13 cellular contexts compared by ENCODE assay signal in genomic region chr7:102451371-102452054, GRCh38. TPM values are rescaled to one million over a fixed set of nuclear protein-coding genes. Genes with fewer than 3 reads are reported as not detected.
DNase-seq lines count a peak whose midpoint lies in the region; ATAC-seq and TF ChIP-seq lines count a peak whose summit lies in the region.
"Had no signal": no experiment of that assay in that cellular context is flagged by ENCODE, and none has a peak within 500 bp of the region (broad histone marks: within the 10 kb centered on the region; RNA-seq: fewer than 3 reads in every experiment).

No MANE protein-coding gene starts in this region.

- DNase-seq in EL (peak; percentile 41), NCI-H2171 treated with DMSO at 0.1 percent for 48 hours (lab: John Stamatoyannopoulos, UW) (peak; percentile 59), body of pancreas (no peak), mesothelial cell of epicardium (ENCODE audit: low spot score in 2 of 2, unreplicated experiment in 2 of 2) (no peak), HFFc6 (no peak), HK-2 (ENCODE audit: unreplicated experiment) (no peak)
- DNase-seq: CD4-positive, CD25-positive, alpha-beta regulatory T cell; MG63; stimulated activated CD4-positive, alpha-beta T cell treated with anti-CD3 and anti-CD28 coated beads, Interleukin-2, amount 100 ng/mL, for 24 hours had no signal

- H3K36me3 ChIP-seq in body of pancreas (replicated peaks in 1 of 2; ENCODE audit: insufficient read depth in 1 of 2, low read depth in 2 of 2) = no peaks in the 10 kb centered on the region
- H3K36me3 ChIP-seq: MG63 had no signal

- WGBS in body of pancreas, 2 donors = 43 to 63% methylated on average over 11 to 23 of the region's 23 CpGs

- no peaks in the 10 kb centered on the region for H3K27me3 Mint-ChIP-seq in mesothelial cell of epicardium (ENCODE audit: low read depth)
- H3K27me3 Mint-ChIP-seq in HFFc6 (ENCODE audit: insufficient read depth) = peaks cover 4% of the 10 kb centered on the region
- H3K27me3 Mint-ChIP-seq: activated naive CD8-positive, alpha-beta T cell; CD4-positive, CD25-positive, alpha-beta regulatory T cell had no signal

- H3K27ac ChIP-seq in body of pancreas = no peak overlapping the region

- no peak overlapping the region for H3K4me3 ChIP-seq in body of pancreas
- H3K4me3 ChIP-seq: MG63 had no signal

- H3K4me1 ChIP-seq in body of pancreas = no peaks in the 10 kb centered on the region

- H3K9me3 Mint-ChIP-seq in mesothelial cell of epicardium (no peaks in the 10 kb centered on the region), HFFc6 (no peaks in the 10 kb centered on the region)
- H3K9me3 Mint-ChIP-seq: CD4-positive, CD25-positive, alpha-beta regulatory T cell; nephron had no signal

- intact Hi-C loops in body of pancreas (cut with DNase I) = no loop called here

- ATAC-seq in body of pancreas (peak; percentile 25), GM18498 (IDR thresholded peaks at IDR 0.05; ENCODE audit: unreplicated experiment) (no peak), HG03378 (IDR thresholded peaks at IDR 0.05; ENCODE audit: unreplicated experiment) (no peak)

- peaks cover 7% of the 10 kb centered on the region for H3K36me3 Mint-ChIP-seq in mesothelial cell of epicardium
- H3K36me3 Mint-ChIP-seq in HFFc6 (ENCODE audit: low read depth) = no peaks in the 10 kb centered on the region
- H3K36me3 Mint-ChIP-seq: activated naive CD8-positive, alpha-beta T cell; CD4-positive, CD25-positive, alpha-beta regulatory T cell had no signal

- H3K4me1 Mint-ChIP-seq in mesothelial cell of epicardium (no peaks in the 10 kb centered on the region), HFFc6 (ENCODE audit: low read depth) (peaks cover 3% of the 10 kb centered on the region)
- H3K4me1 Mint-ChIP-seq: nephron had no signal

- H3K4me3 Mint-ChIP-seq in mesothelial cell of epicardium (no peak overlapping the region), HFFc6 (no peak overlapping the region)
- H3K4me3 Mint-ChIP-seq: activated naive CD8-positive, alpha-beta T cell; CD4-positive, CD25-positive, alpha-beta regulatory T cell; nephron had no signal

- TF ChIP-seq POLR2A in body of pancreas (IDR thresholded peaks at IDR 0.05) = no peak

- H3K27me3 ChIP-seq in body of pancreas = no peaks in the 10 kb centered on the region
- H3K27me3 ChIP-seq: MG63 had no signal

- H3K9me3 ChIP-seq in body of pancreas = no peaks in the 10 kb centered on the region
- H3K9me3 ChIP-seq: MG63 had no signal

- TF ChIP-seq CTCF in body of pancreas (IDR thresholded peaks at IDR 0.05) (no peak), mesothelial cell of epicardium (IDR thresholded peaks at IDR 0.05; ENCODE audit: unreplicated experiment) (no peak), HFFc6 (IDR thresholded peaks at IDR 0.05) (no peak)

- H3K27ac Mint-ChIP-seq in mesothelial cell of epicardium (peak overlapping the region; percentile 12), HFFc6 (no peak overlapping the region)
- H3K27ac Mint-ChIP-seq: activated naive CD8-positive, alpha-beta T cell; CD4-positive, CD25-positive, alpha-beta regulatory T cell; nephron had no signal

RNA-seq across cellular contexts. Expression of gene ALKBH4, which starts 13.2 kb away (rescaled TPM):
- 10 to 100 TPM; 15.6 to 60.3 TPM for total RNA-seq in body of pancreas
- total RNA-seq in mesothelial cell of epicardium = 14.9 to 19.4 TPM (median 18.6 TPM) in 3 replicates
- total RNA-seq in HFFc6 (2021; fragmentation: NEBNext Ultra II Directional; extraction: Animal tissue kit (Norgen Biotek cat#: 25700)) = 10 to 100 TPM in 3 of 6 experiments, 1 to 10 TPM in 3; 9.6 to 11.0 (median 10.0) TPM

RNA-seq across cellular contexts. Expression of gene LRWD1, which starts 13.3 kb away (rescaled TPM):
- total RNA-seq in body of pancreas (10 to 100 TPM; 13.7 to 27.4 TPM), mesothelial cell of epicardium (19.2 to 21.1 TPM (median 19.2 TPM) in 3 replicates)
- total RNA-seq in HFFc6 (2021; fragmentation: NEBNext Ultra II Directional; extraction: Animal tissue kit (Norgen Biotek cat#: 25700)) = 10 to 100 TPM; 19.4 to 28.2 (median 23.0) TPM

RNA-seq across cellular contexts. Expression of gene ORAI2, which starts 18.1 kb away (rescaled TPM):
- total RNA-seq in body of pancreas = 10 to 100 TPM; 11.7 to 20.8 TPM
- 27.3 to 27.9 TPM (median 27.5 TPM) in 3 replicates for total RNA-seq in mesothelial cell of epicardium
- total RNA-seq in HFFc6 (2021; fragmentation: NEBNext Ultra II Directional; extraction: Animal tissue kit (Norgen Biotek cat#: 25700)) = 10 to 100 TPM; 49.4 to 72.5 (median 54.9) TPM

RNA-seq across cellular contexts. Expression of gene POLR2J, which starts 27.2 kb away (rescaled TPM):
- total RNA-seq in body of pancreas (10 to 100 TPM in 1 of 2 donors, 1 to 10 TPM in 1; 6.6 to 12.5 TPM), mesothelial cell of epicardium (37.1 to 40.3 TPM (median 37.9 TPM) in 3 replicates)
- total RNA-seq in HFFc6 (2021; fragmentation: NEBNext Ultra II Directional; extraction: Animal tissue kit (Norgen Biotek cat#: 25700)) = 10 to 100 TPM; 61.8 to 76.5 (median 66.0) TPM

RNA-seq across cellular contexts. Expression of gene PRKRIP1, which starts 55.4 kb away (rescaled TPM):
- 10 to 100 TPM; 25.2 to 40.2 TPM for total RNA-seq in body of pancreas
- 50.3 to 57.7 TPM (median 53.7 TPM) in 3 replicates for total RNA-seq in mesothelial cell of epicardium
- 10 to 100 TPM; 18.8 to 24.7 (median 20.4) TPM for total RNA-seq in HFFc6 (2021; fragmentation: NEBNext Ultra II Directional; extraction: Animal tissue kit (Norgen Biotek cat#: 25700))

Comparison
In these comparisons a context has a peak if more than half of its experiments do, and no peak if none do; other contexts are left out.
1. DNase-seq: peak in EL (single experiment) and NCI-H2171 treated with DMSO at 0.1 percent for 48 hours (single experiment); none in body of pancreas (0 of 4), mesothelial cell of epicardium (0 of 2), HFFc6 (single experiment) and HK-2 (single experiment).